ENCODE assay signal across 38 cellular contexts in the genomic region with DNA sequence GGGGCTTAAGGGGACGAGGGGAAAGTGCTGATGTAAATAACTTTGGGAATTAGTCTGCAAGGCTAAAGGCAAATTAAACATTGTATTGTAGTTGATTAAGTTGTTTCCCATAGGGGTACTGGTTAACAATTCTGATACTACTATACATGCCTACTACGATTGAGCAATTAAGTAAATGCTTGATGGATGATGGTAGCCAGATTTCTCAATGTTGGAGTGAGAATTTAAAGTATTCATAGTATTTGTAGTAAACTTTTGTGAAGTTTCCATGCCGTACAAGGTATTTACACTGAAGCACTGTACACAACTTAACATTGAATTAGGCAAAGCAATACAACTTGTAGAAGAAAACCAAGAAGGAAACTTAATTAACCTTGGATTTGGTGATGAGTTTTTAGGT.
"Had no signal": no experiment of that assay in that cellular context is flagged by ENCODE, and none has a peak within 500 bp of the region (broad histone marks: within the 10 kb centered on the region; RNA-seq: fewer than 3 reads in every experiment).

No MANE protein-coding gene starts in this region.

- H3K9me3 ChIP-seq: adrenal gland, ascending aorta, body of pancreas, breast epithelium had no signal

- H3K4me3 ChIP-seq: adrenal gland, ascending aorta, body of pancreas, breast epithelium, cardiac muscle cell had no signal

- DNase-seq: activated effector memory CD4-positive, alpha-beta T cell treated with anti-CD3 and anti-CD28 coated beads, Interleukin-2, amount 50 U/mL, for 16 hours; activated effector memory CD4-positive, alpha-beta T cell treated with Interleukin-2 at 50 U/mL for 16 hours; activated gamma-delta T cell; activated gamma-delta T cell treated with Interleukin-2 at 50 U/mL for 16 hours; activated naive CD4-positive, alpha-beta T cell; activated naive CD4-positive, alpha-beta T cell treated with anti-CD3 and anti-CD28 coated beads for 36 hours; activated naive CD4-positive, alpha-beta T cell treated with anti-CD3 and anti-CD28 coated beads, Interleukin-2, amount 10 ng/mL, durations not matched to agents 7 days and 5 days; activated naive CD4-positive, alpha-beta T cell treated with anti-CD3 and anti-CD28 coated beads, Interleukin-2, amount 50 U/mL, for 16 hours; activated naive CD4-positive, alpha-beta T cell treated with Interleukin-2 at 50 U/mL for 16 hours; activated naive CD8-positive, alpha-beta T cell treated with anti-CD3 and anti-CD28 coated beads for 36 hours; activated naive CD8-positive, alpha-beta T cell treated with anti-CD3 and anti-CD28 coated beads, Interleukin-2, amount 10 ng/mL, durations not matched to agents 7 days and 5 days; activated naive CD8-positive, alpha-beta T cell treated with anti-CD3 and anti-CD28 coated beads, Interleukin-2, amount 50 U/mL, for 24 hours; activated T-cell treated with anti-CD3 and anti-CD28 coated beads, Interleukin-2, amount 50 U/mL, for 1 hour; activated T-cell treated with anti-CD3 and anti-CD28 coated beads, Interleukin-2, amount 50 U/mL, for 24 hours; activated T-cell treated with anti-CD3 and anti-CD28 coated beads, Interleukin-2, amount 50 U/mL, for 4 hours; activated T-cell treated with anti-CD3 and anti-CD28 coated beads, Interleukin-2, amount 50 U/mL, for 48 hours; activated T-cell treated with anti-CD3 and anti-CD28 coated beads, Interleukin-2, amount 50 U/mL, for 72 hours; adrenal gland; amniotic stem cell; amygdala; anterior cingulate cortex; aorta; body of pancreas; brain microvascular endothelial cell; caudate nucleus; central memory CD4-positive, alpha-beta T cell; cerebellar nuclear complex had no signal

- H3K36me3 ChIP-seq: adrenal gland, ascending aorta, brain microvascular endothelial cell, breast epithelium, cardiac muscle cell had no signal

- ATAC-seq: activated naive CD4-positive, alpha-beta T cell treated with anti-CD3 and anti-CD28 coated beads, Interleukin-2, amount 50 U/mL, for 72 hours; activated naive CD8-positive, alpha-beta T cell treated with anti-CD3 and anti-CD28 coated beads, Interleukin-2, amount 50 U/mL, for 24 hours; activated T-cell treated with anti-CD3 and anti-CD28 coated beads, Interleukin-2, amount 50 U/mL, for 4 hours; activated T-cell treated with anti-CD3 and anti-CD28 coated beads, Interleukin-2, amount 50 U/mL, for 72 hours; activated T-helper 17 cell treated with anti-CD3 and anti-CD28 coated beads, Interleukin-2, amount 50 U/mL, for 72 hours; body of pancreas had no signal

- H3K36me3 Mint-ChIP-seq: activated naive CD4-positive, alpha-beta T cell treated with anti-CD3 and anti-CD28 coated beads, Interleukin-2, amount 10 ng/mL, durations not matched to agents 7 days and 5 days; activated naive CD4-positive, alpha-beta T cell treated with anti-CD3 and anti-CD28 coated beads, Interleukin-2, amount 50 U/mL, for 24 hours; activated naive CD8-positive, alpha-beta T cell; activated naive CD8-positive, alpha-beta T cell treated with anti-CD3 and anti-CD28 coated beads for 36 hours; activated naive CD8-positive, alpha-beta T cell treated with anti-CD3 and anti-CD28 coated beads, Interleukin-2, amount 10 ng/mL, durations not matched to agents 7 days and 5 days; brain had no signal

- H3K27ac Mint-ChIP-seq: activated naive CD4-positive, alpha-beta T cell treated with anti-CD3 and anti-CD28 coated beads for 36 hours; activated naive CD4-positive, alpha-beta T cell treated with anti-CD3 and anti-CD28 coated beads, Interleukin-2, amount 10 ng/mL, durations not matched to agents 7 days and 5 days; activated naive CD4-positive, alpha-beta T cell treated with anti-CD3 and anti-CD28 coated beads, Interleukin-2, amount 50 U/mL, for 24 hours; activated naive CD4-positive, alpha-beta T cell treated with anti-CD3 and anti-CD28 coated beads, Interleukin-2, amount 50 U/mL, for 72 hours; activated naive CD8-positive, alpha-beta T cell; activated naive CD8-positive, alpha-beta T cell treated with anti-CD3 and anti-CD28 coated beads for 36 hours; activated naive CD8-positive, alpha-beta T cell treated with anti-CD3 and anti-CD28 coated beads, Interleukin-2, amount 10 ng/mL, durations not matched to agents 7 days and 5 days; activated naive CD8-positive, alpha-beta T cell treated with anti-CD3 and anti-CD28 coated beads, Interleukin-2, amount 50 U/mL, for 24 hours; activated T-cell treated with anti-CD3 and anti-CD28 coated beads, Interleukin-2, amount 50 U/mL, for 24 hours; activated T-cell treated with anti-CD3 and anti-CD28 coated beads, Interleukin-2, amount 50 U/mL, for 72 hours; activated T-helper 1 cell treated with anti-CD3 and anti-CD28 coated beads, Interleukin-12 subunit alpha, Interleukin-12 subunit beta, Interleukin-2, Interleukin-4 antibody, amounts not matched to agents 30 ng/mL and 10 ng/mL and 1 ng/mL, durations not matched to agents 14 hours and 24 hours and 36 hours; activated T-helper 17 cell treated with anti-CD3 and anti-CD28 coated beads, Interleukin-2, amount 50 U/mL, for 72 hours; activated T-helper 2 cell treated with anti-CD3 and anti-CD28 coated beads, Interferon-gamma antibody, Interleukin-2, Interleukin-4, amounts not matched to agents 10 μg/mL and 5 μg/mL and 100 μg/mL, durations not matched to agents 14 hours and 24 hours and 36 hours; brain had no signal

- H3K4me1 ChIP-seq: adrenal gland, ascending aorta, body of pancreas, breast epithelium had no signal

- H3K27me3 ChIP-seq: adrenal gland, ascending aorta, body of pancreas, brain microvascular endothelial cell, breast epithelium, cardiac muscle cell had no signal

- H3K4me3 Mint-ChIP-seq: activated naive CD4-positive, alpha-beta T cell treated with anti-CD3 and anti-CD28 coated beads for 36 hours; activated naive CD4-positive, alpha-beta T cell treated with anti-CD3 and anti-CD28 coated beads, Interleukin-2, amount 10 ng/mL, durations not matched to agents 7 days and 5 days; activated naive CD4-positive, alpha-beta T cell treated with anti-CD3 and anti-CD28 coated beads, Interleukin-2, amount 50 U/mL, for 24 hours; activated naive CD8-positive, alpha-beta T cell; activated naive CD8-positive, alpha-beta T cell treated with anti-CD3 and anti-CD28 coated beads for 36 hours; activated naive CD8-positive, alpha-beta T cell treated with anti-CD3 and anti-CD28 coated beads, Interleukin-2, amount 10 ng/mL, durations not matched to agents 7 days and 5 days; activated naive CD8-positive, alpha-beta T cell treated with anti-CD3 and anti-CD28 coated beads, Interleukin-2, amount 50 U/mL, for 24 hours; activated T-cell treated with anti-CD3 and anti-CD28 coated beads, Interleukin-2, amount 50 U/mL, for 24 hours; activated T-cell treated with anti-CD3 and anti-CD28 coated beads, Interleukin-2, amount 50 U/mL, for 4 hours; activated T-cell treated with anti-CD3 and anti-CD28 coated beads, Interleukin-2, amount 50 U/mL, for 72 hours; activated T-helper 1 cell treated with anti-CD3 and anti-CD28 coated beads, Interleukin-12 subunit alpha, Interleukin-12 subunit beta, Interleukin-2, Interleukin-4 antibody, amounts not matched to agents 30 ng/mL and 10 ng/mL and 1 ng/mL, durations not matched to agents 14 hours and 24 hours and 36 hours; activated T-helper 17 cell treated with anti-CD3 and anti-CD28 coated beads, Interleukin-2, amount 50 U/mL, for 72 hours; brain; central memory CD8-positive, alpha-beta T cell had no signal

- H3K27ac ChIP-seq: adrenal gland, ascending aorta, body of pancreas, brain microvascular endothelial cell, breast epithelium, cardiac muscle cell had no signal

- H3K4me1 Mint-ChIP-seq: activated naive CD4-positive, alpha-beta T cell treated with anti-CD3 and anti-CD28 coated beads, Interleukin-2, amount 10 ng/mL, durations not matched to agents 7 days and 5 days; activated naive CD4-positive, alpha-beta T cell treated with anti-CD3 and anti-CD28 coated beads, Interleukin-2, amount 50 U/mL, for 24 hours; activated naive CD8-positive, alpha-beta T cell treated with anti-CD3 and anti-CD28 coated beads for 36 hours; activated naive CD8-positive, alpha-beta T cell treated with anti-CD3 and anti-CD28 coated beads, Interleukin-2, amount 10 ng/mL, durations not matched to agents 7 days and 5 days; activated naive CD8-positive, alpha-beta T cell treated with anti-CD3 and anti-CD28 coated beads, Interleukin-2, amount 50 U/mL, for 24 hours; activated T-helper 17 cell treated with anti-CD3 and anti-CD28 coated beads, Interleukin-2, amount 50 U/mL, for 72 hours; central memory CD8-positive, alpha-beta T cell had no signal

- H3K27me3 Mint-ChIP-seq: activated naive CD4-positive, alpha-beta T cell treated with anti-CD3 and anti-CD28 coated beads, Interleukin-2, amount 10 ng/mL, durations not matched to agents 7 days and 5 days; activated naive CD4-positive, alpha-beta T cell treated with anti-CD3 and anti-CD28 coated beads, Interleukin-2, amount 50 U/mL, for 24 hours; activated naive CD8-positive, alpha-beta T cell; activated naive CD8-positive, alpha-beta T cell treated with anti-CD3 and anti-CD28 coated beads for 36 hours; activated naive CD8-positive, alpha-beta T cell treated with anti-CD3 and anti-CD28 coated beads, Interleukin-2, amount 10 ng/mL, durations not matched to agents 7 days and 5 days; activated naive CD8-positive, alpha-beta T cell treated with anti-CD3 and anti-CD28 coated beads, Interleukin-2, amount 50 U/mL, for 24 hours; activated T-cell treated with anti-CD3 and anti-CD28 coated beads, Interleukin-2, amount 50 U/mL, for 24 hours; activated T-helper 17 cell treated with anti-CD3 and anti-CD28 coated beads, Interleukin-2, amount 50 U/mL, for 72 hours; brain; central memory CD8-positive, alpha-beta T cell had no signal
